Comparison of ENCODE assay signal across 31 cellular contexts in genomic region chr9:106529616-106530015, GRCh38.
"Had no signal": no experiment of that assay in that cellular context is flagged by ENCODE, and none has a peak within 500 bp of the region (broad histone marks: within the 10 kb centered on the region; RNA-seq: fewer than 3 reads in every experiment).

No MANE protein-coding gene starts in this region.

- H3K9me3 ChIP-seq: ascending aorta, body of pancreas, MG63, Peyer's patch had no signal

- H3K4me1 ChIP-seq: ascending aorta, body of pancreas, Peyer's patch had no signal

- H3K4me3 Mint-ChIP-seq: activated CD4-positive, alpha-beta T cell treated with anti-CD3 and anti-CD28 coated beads, Interleukin-2, amount 10 ng/mL, durations not matched to agents 24 days and 14 days; activated CD8-positive, alpha-beta T cell treated with anti-CD3 and anti-CD28 coated beads for 36 hours; activated naive CD8-positive, alpha-beta T cell treated with anti-CD3 and anti-CD28 coated beads for 36 hours; activated T-cell treated with anti-CD3 and anti-CD28 coated beads, Interleukin-2, amount 50 U/mL, for 72 hours; activated T-helper 17 cell treated with anti-CD3 and anti-CD28 coated beads, Interleukin-2, amount 50 U/mL, for 72 hours; IgD-negative memory B cell; T-helper 1 cell treated with Interleukin-12 subunit alpha and Interleukin-12 subunit beta and Interleukin-4 antibody, amounts not matched to agents 30 μg/mL and 1 μg/mL, for 36 hours; T-helper 2 cell treated with Interferon-gamma antibody and Interleukin-4, amounts not matched to agents 5 μg/mL and 100 μg/mL, for 36 hours had no signal

- H3K27ac ChIP-seq: ascending aorta, body of pancreas, Peyer's patch, RWPE1 had no signal

- ATAC-seq: activated CD8-positive, alpha-beta T cell treated with anti-CD3 and anti-CD28 coated beads for 36 hours; activated T-cell treated with anti-CD3 and anti-CD28 coated beads, Interleukin-2, amount 50 U/mL, for 72 hours; activated T-helper 17 cell treated with anti-CD3 and anti-CD28 coated beads, Interleukin-2, amount 50 U/mL, for 72 hours; body of pancreas; Right ventricle myocardium inferior had no signal

- H3K27ac Mint-ChIP-seq: activated CD4-positive, alpha-beta T cell treated with anti-CD3 and anti-CD28 coated beads, Interleukin-2, amount 10 ng/mL, durations not matched to agents 24 days and 14 days; activated CD8-positive, alpha-beta T cell treated with anti-CD3 and anti-CD28 coated beads for 36 hours; activated naive CD8-positive, alpha-beta T cell treated with anti-CD3 and anti-CD28 coated beads for 36 hours; activated T-cell treated with anti-CD3 and anti-CD28 coated beads, Interleukin-2, amount 50 U/mL, for 72 hours; activated T-helper 17 cell treated with anti-CD3 and anti-CD28 coated beads, Interleukin-2, amount 50 U/mL, for 72 hours; IgD-negative memory B cell; T-helper 1 cell treated with Interleukin-12 subunit alpha and Interleukin-12 subunit beta and Interleukin-4 antibody, amounts not matched to agents 30 μg/mL and 1 μg/mL, for 36 hours; T-helper 2 cell treated with Interferon-gamma antibody and Interleukin-4, amounts not matched to agents 5 μg/mL and 100 μg/mL, for 36 hours had no signal

- H3K27me3 ChIP-seq: ascending aorta, body of pancreas, MG63, Peyer's patch had no signal

- DNase-seq: activated CD4-positive, alpha-beta T cell treated with anti-CD3 and anti-CD28 coated beads, Interleukin-2, amount 10 ng/mL, durations not matched to agents 24 days and 14 days; activated CD4-positive, alpha-beta T cell treated with anti-CD3 and anti-CD28 coated beads, Interleukin-2, amount 50 U/mL, for 4 hours; activated CD8-positive, alpha-beta T cell treated with anti-CD3 and anti-CD28 coated beads for 36 hours; activated effector memory CD4-positive, alpha-beta T cell treated with anti-CD3 and anti-CD28 coated beads, Interleukin-2, amount 50 U/mL, for 16 hours; activated naive CD4-positive, alpha-beta T cell; activated naive CD4-positive, alpha-beta T cell treated with anti-CD3 and anti-CD28 coated beads, Interleukin-2, amount 50 U/mL, for 16 hours; activated naive CD8-positive, alpha-beta T cell treated with anti-CD3 and anti-CD28 coated beads for 36 hours; activated T-cell treated with anti-CD3 and anti-CD28 coated beads, Interleukin-2, amount 50 U/mL, for 1 hour; activated T-cell treated with anti-CD3 and anti-CD28 coated beads, Interleukin-2, amount 50 U/mL, for 72 hours; amniotic stem cell; body of pancreas; central memory CD4-positive, alpha-beta T cell; Karpas-422; KBM-7; MG63; NCI-H1048; NCI-H1105 treated with DMSO at 0.1 percent for 48 hours; NCI-H1436; NCI-H1694 treated with DMSO at 0.1 percent for 48 hours; NCI-H2029; NCI-H345; NCI-H524 treated with DMSO at 0.1 percent for 48 hours; Peyer's patch; SIG-M5 had no signal

- H3K4me1 Mint-ChIP-seq: activated CD4-positive, alpha-beta T cell treated with anti-CD3 and anti-CD28 coated beads, Interleukin-2, amount 10 ng/mL, durations not matched to agents 24 days and 14 days; activated naive CD8-positive, alpha-beta T cell treated with anti-CD3 and anti-CD28 coated beads for 36 hours; activated T-helper 17 cell treated with anti-CD3 and anti-CD28 coated beads, Interleukin-2, amount 50 U/mL, for 72 hours; IgD-negative memory B cell had no signal

- H3K4me3 ChIP-seq: ascending aorta, body of pancreas, MG63, Peyer's patch had no signal

- H3K9me3 Mint-ChIP-seq: activated CD4-positive, alpha-beta T cell treated with anti-CD3 and anti-CD28 coated beads, Interleukin-2, amount 10 ng/mL, durations not matched to agents 24 days and 14 days; T-helper 1 cell treated with Interleukin-12 subunit alpha and Interleukin-12 subunit beta and Interleukin-4 antibody, amounts not matched to agents 30 μg/mL and 1 μg/mL, for 36 hours had no signal

- H3K36me3 Mint-ChIP-seq: activated naive CD8-positive, alpha-beta T cell treated with anti-CD3 and anti-CD28 coated beads for 36 hours; IgD-negative memory B cell had no signal

- H3K36me3 ChIP-seq: ascending aorta, MG63, Peyer's patch had no signal

- H3K27me3 Mint-ChIP-seq: activated CD4-positive, alpha-beta T cell treated with anti-CD3 and anti-CD28 coated beads, Interleukin-2, amount 10 ng/mL, durations not matched to agents 24 days and 14 days; activated CD8-positive, alpha-beta T cell treated with anti-CD3 and anti-CD28 coated beads for 36 hours; activated naive CD8-positive, alpha-beta T cell treated with anti-CD3 and anti-CD28 coated beads for 36 hours; activated T-helper 17 cell treated with anti-CD3 and anti-CD28 coated beads, Interleukin-2, amount 50 U/mL, for 72 hours; IgD-negative memory B cell had no signal
